In the genomic region with DNA sequence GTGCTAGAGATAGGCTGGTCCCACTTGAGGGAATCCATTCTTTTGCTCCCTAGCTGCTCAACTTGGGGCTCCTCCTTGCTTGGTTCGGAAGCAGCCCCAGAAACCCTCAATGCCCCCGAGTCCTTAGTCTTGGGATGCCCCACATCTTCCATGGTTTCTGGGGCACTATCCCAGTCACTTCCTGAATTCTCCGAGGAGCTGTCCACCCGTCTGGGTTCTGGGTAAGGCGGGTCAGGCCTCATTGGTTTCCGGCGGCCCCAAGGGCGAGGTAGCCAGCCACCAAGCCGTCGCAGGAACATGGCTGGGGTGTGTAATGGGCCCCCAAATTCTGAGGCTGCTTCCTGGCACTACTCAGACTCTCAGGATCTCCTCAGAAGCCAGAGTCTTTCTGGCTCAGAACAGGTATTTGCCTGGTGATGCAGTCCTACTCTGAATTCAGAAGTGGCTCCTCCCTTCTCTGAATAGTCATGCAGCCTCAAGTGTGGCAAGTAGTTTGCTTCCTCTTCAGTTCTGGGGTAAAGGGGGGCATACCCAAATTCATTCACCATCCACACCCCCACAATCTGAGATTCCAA, we compare ENCODE assay signal across 1 cellular context.
TF ChIP-seq lines count a peak whose summit lies in the region.

No MANE protein-coding gene starts in this region.

TF ChIP-seq in K562, 482 proteins besides CTCF, POLR2A, EP300 and RAD21 (continues in another document):
- TF ChIP-seq ZBTB7A (IDR thresholded peaks at IDR 0.05; ENCODE audit: borderline replicate concordance, control insufficient read depth, low read depth, low read length) (peak; percentile 9; the same call in 1 of the 2 replicates), TOE1 (IDR thresholded peaks at IDR 0.05; ENCODE audit: borderline replicate concordance) (no peak), TOE1 (CRISPR knock-in tag; IDR thresholded peaks at IDR 0.05; ENCODE audit: borderline replicate concordance, low read depth) (0 out of 2 replicates have a peak, but pooled peaks have one; percentile 17), SMARCE1 (IDR thresholded peaks at IDR 0.05) (peak; percentile 41; the same call in 1 of the 2 replicates), ILF3 (IDR thresholded peaks at IDR 0.05; ENCODE audit: borderline replicate concordance) (no peak), ELF2 (CRISPR knock-in tag; IDR thresholded peaks at IDR 0.05) (peak; percentile 87), HNRNPL (IDR thresholded peaks at IDR 0.05; ENCODE audit: low read depth, low read length) (no peak), CBX2 (IDR thresholded peaks at IDR 0.05; ENCODE audit: insufficient read depth, low read length, poor library complexity, severe bottlenecking) (no peak), SMARCA4 (IDR thresholded peaks at IDR 0.05) (peak; percentile 12; the same call in 1 of the 2 replicates), TAF1 (IDR thresholded peaks at IDR 0.05; ENCODE audit: control insufficient read depth, extremely low read depth, insufficient read depth, low read length, severe bottlenecking) (peak; percentile 19), HDAC2 (IDR thresholded peaks at IDR 0.05) (peak; percentile 71), SMARCC2 (IDR thresholded peaks at IDR 0.05; ENCODE audit: low read depth) (0 out of 2 replicates have a peak, but pooled peaks have one; percentile 36), BRCA1 (IDR thresholded peaks at IDR 0.05) (no peak), BRCA1 (CRISPR knock-in tag; IDR thresholded peaks at IDR 0.05) (no peak), CREB1 (IDR thresholded peaks at IDR 0.05) (no peak), CREB1 (CRISPR knock-in tag; IDR thresholded peaks at IDR 0.05) (peak; percentile 33; the same call in 1 of the 2 replicates), RBM25 (IDR thresholded peaks at IDR 0.05; ENCODE audit: low read depth, low read length, severe bottlenecking) (no peak), SRSF7 (optimal IDR thresholded peaks at IDR 0.05; ENCODE audit: low read depth, low read length) (no peak), ZNF354B (CRISPR knock-in tag; IDR thresholded peaks at IDR 0.05) (no peak), YY1 (IDR thresholded peaks at IDR 0.05; ENCODE audit: borderline replicate concordance in 1 of 3, control insufficient read depth in 1 of 3, extremely low read depth in 1 of 3, insufficient read depth in 3 of 3, insufficient read length in 1 of 3, insufficient replicate concordance in 2 of 3, low read depth in 1 of 3, low read length in 2 of 3) (peak in 1 of 3 experiments; percentile 12), SMAD4 (CRISPR knock-in tag; conservative IDR thresholded peaks at IDR 0.05) (peak; percentile 58), TEAD1 (CRISPR knock-in tag; IDR thresholded peaks at IDR 0.05) (peak in 1 of 2 experiments; percentile 7; a peak in 1 of 4 replicates), ZNF57 (CRISPR knock-in tag; IDR thresholded peaks at IDR 0.05) (no peak), ARID1B (IDR thresholded peaks at IDR 0.05) (no peak), NCOA1 (IDR thresholded peaks at IDR 0.05; ENCODE audit: low read depth) (peak; percentile 35; the same call in 1 of the 2 replicates), KHSRP (IDR thresholded peaks at IDR 0.05) (no peak), ZNF253 (CRISPR knock-in tag; conservative IDR thresholded peaks at IDR 0.05) (no peak), ZSCAN32 (CRISPR knock-in tag; IDR thresholded peaks at IDR 0.05) (no peak), HEY1 (CRISPR knock-in tag; IDR thresholded peaks at IDR 0.05; ENCODE audit: borderline replicate concordance) (no peak), RBM39 (optimal IDR thresholded peaks at IDR 0.05; ENCODE audit: low read depth, low read length) (no peak)
- TF ChIP-seq, protein P1, sequence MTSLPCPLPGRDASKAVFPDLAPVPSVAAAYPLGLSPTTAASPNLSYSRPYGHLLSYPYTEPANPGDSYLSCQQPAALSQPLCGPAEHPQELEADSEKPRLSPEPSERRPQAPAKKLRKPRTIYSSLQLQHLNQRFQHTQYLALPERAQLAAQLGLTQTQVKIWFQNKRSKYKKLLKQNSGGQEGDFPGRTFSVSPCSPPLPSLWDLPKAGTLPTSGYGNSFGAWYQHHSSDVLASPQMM (CRISPR knock-in tag; IDR thresholded peaks at IDR 0.05), result no peak
- TF ChIP-seq, protein P2, sequence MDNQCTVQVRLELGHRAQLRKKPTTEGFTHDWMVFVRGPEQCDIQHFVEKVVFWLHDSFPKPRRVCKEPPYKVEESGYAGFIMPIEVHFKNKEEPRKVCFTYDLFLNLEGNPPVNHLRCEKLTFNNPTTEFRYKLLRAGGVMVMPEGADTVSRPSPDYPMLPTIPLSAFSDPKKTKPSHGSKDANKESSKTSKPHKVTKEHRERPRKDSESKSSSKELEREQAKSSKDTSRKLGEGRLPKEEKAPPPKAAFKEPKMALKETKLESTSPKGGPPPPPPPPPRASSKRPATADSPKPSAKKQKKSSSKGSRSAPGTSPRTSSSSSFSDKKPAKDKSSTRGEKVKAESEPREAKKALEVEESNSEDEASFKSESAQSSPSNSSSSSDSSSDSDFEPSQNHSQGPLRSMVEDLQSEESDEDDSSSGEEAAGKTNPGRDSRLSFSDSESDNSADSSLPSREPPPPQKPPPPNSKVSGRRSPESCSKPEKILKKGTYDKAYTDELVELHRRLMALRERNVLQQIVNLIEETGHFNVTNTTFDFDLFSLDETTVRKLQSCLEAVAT (IDR thresholded peaks at IDR 0.05), result no peak
- TF ChIP-seq, protein P3, sequence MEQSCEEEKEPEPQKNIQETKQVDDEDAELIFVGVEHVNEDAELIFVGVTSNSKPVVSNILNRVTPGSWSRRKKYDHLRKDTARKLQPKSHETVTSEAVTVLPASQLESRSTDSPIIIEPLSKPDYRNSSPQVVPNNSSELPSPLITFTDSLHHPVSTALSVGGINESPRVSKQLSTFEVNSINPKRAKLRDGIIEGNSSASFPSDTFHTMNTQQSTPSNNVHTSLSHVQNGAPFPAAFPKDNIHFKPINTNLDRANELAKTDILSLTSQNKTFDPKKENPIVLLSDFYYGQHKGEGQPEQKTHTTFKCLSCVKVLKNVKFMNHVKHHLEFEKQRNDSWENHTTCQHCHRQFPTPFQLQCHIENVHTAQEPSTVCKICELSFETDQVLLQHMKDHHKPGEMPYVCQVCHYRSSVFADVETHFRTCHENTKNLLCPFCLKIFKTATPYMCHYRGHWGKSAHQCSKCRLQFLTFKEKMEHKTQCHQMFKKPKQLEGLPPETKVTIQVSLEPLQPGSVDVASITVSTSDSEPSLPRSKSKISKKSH (CRISPR knock-in tag; IDR thresholded peaks at IDR 0.05), result no peak
- TF ChIP-seq, protein P4, sequence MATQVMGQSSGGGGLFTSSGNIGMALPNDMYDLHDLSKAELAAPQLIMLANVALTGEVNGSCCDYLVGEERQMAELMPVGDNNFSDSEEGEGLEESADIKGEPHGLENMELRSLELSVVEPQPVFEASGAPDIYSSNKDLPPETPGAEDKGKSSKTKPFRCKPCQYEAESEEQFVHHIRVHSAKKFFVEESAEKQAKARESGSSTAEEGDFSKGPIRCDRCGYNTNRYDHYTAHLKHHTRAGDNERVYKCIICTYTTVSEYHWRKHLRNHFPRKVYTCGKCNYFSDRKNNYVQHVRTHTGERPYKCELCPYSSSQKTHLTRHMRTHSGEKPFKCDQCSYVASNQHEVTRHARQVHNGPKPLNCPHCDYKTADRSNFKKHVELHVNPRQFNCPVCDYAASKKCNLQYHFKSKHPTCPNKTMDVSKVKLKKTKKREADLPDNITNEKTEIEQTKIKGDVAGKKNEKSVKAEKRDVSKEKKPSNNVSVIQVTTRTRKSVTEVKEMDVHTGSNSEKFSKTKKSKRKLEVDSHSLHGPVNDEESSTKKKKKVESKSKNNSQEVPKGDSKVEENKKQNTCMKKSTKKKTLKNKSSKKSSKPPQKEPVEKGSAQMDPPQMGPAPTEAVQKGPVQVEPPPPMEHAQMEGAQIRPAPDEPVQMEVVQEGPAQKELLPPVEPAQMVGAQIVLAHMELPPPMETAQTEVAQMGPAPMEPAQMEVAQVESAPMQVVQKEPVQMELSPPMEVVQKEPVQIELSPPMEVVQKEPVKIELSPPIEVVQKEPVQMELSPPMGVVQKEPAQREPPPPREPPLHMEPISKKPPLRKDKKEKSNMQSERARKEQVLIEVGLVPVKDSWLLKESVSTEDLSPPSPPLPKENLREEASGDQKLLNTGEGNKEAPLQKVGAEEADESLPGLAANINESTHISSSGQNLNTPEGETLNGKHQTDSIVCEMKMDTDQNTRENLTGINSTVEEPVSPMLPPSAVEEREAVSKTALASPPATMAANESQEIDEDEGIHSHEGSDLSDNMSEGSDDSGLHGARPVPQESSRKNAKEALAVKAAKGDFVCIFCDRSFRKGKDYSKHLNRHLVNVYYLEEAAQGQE (CRISPR knock-in tag; IDR thresholded peaks at IDR 0.05; ENCODE audit: low read depth), result peak; percentile 97
- TF ChIP-seq, protein P5, sequence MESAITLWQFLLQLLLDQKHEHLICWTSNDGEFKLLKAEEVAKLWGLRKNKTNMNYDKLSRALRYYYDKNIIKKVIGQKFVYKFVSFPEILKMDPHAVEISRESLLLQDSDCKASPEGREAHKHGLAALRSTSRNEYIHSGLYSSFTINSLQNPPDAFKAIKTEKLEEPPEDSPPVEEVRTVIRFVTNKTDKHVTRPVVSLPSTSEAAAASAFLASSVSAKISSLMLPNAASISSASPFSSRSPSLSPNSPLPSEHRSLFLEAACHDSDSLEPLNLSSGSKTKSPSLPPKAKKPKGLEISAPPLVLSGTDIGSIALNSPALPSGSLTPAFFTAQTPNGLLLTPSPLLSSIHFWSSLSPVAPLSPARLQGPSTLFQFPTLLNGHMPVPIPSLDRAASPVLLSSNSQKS (CRISPR knock-in tag; IDR thresholded peaks at IDR 0.05), result no peak
- TF ChIP-seq, protein P6, sequence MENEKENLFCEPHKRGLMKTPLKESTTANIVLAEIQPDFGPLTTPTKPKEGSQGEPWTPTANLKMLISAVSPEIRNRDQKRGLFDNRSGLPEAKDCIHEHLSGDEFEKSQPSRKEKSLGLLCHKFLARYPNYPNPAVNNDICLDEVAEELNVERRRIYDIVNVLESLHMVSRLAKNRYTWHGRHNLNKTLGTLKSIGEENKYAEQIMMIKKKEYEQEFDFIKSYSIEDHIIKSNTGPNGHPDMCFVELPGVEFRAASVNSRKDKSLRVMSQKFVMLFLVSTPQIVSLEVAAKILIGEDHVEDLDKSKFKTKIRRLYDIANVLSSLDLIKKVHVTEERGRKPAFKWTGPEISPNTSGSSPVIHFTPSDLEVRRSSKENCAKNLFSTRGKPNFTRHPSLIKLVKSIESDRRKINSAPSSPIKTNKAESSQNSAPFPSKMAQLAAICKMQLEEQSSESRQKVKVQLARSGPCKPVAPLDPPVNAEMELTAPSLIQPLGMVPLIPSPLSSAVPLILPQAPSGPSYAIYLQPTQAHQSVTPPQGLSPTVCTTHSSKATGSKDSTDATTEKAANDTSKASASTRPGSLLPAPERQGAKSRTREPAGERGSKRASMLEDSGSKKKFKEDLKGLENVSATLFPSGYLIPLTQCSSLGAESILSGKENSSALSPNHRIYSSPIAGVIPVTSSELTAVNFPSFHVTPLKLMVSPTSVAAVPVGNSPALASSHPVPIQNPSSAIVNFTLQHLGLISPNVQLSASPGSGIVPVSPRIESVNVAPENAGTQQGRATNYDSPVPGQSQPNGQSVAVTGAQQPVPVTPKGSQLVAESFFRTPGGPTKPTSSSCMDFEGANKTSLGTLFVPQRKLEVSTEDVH (IDR thresholded peaks at IDR 0.05; ENCODE audit: low read depth, partially characterized antibody), result peak; percentile 31
- TF ChIP-seq, protein P7, sequence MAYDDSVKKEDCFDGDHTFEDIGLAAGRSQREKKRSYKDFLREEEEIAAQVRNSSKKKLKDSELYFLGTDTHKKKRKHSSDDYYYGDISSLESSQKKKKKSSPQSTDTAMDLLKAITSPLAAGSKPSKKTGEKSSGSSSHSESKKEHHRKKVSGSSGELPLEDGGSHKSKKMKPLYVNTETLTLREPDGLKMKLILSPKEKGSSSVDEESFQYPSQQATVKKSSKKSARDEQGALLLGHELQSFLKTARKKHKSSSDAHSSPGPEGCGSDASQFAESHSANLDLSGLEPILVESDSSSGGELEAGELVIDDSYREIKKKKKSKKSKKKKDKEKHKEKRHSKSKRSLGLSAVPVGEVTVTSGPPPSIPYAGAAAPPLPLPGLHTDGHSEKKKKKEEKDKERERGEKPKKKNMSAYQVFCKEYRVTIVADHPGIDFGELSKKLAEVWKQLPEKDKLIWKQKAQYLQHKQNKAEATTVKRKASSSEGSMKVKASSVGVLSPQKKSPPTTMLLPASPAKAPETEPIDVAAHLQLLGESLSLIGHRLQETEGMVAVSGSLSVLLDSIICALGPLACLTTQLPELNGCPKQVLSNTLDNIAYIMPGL (CRISPR knock-in tag; IDR thresholded peaks at IDR 0.05), result 0 out of 2 replicates have a peak, but pooled peaks have one; percentile 65
- TF ChIP-seq, protein P8, sequence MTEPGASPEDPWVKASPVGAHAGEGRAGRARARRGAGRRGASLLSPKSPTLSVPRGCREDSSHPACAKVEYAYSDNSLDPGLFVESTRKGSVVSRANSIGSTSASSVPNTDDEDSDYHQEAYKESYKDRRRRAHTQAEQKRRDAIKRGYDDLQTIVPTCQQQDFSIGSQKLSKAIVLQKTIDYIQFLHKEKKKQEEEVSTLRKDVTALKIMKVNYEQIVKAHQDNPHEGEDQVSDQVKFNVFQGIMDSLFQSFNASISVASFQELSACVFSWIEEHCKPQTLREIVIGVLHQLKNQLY (CRISPR knock-in tag; conservative IDR thresholded peaks at IDR 0.05), result 0 out of 4 replicates have a peak, but pooled peaks of 1 of the 2 experiments have one; percentile 34
- TF ChIP-seq, protein P9, sequence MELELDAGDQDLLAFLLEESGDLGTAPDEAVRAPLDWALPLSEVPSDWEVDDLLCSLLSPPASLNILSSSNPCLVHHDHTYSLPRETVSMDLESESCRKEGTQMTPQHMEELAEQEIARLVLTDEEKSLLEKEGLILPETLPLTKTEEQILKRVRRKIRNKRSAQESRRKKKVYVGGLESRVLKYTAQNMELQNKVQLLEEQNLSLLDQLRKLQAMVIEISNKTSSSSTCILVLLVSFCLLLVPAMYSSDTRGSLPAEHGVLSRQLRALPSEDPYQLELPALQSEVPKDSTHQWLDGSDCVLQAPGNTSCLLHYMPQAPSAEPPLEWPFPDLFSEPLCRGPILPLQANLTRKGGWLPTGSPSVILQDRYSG (tag; conservative IDR thresholded peaks at IDR 0.05; ENCODE audit: low read depth), result 0 out of 2 replicates have a peak, but pooled peaks have one; percentile 42
- TF ChIP-seq, protein P10, sequence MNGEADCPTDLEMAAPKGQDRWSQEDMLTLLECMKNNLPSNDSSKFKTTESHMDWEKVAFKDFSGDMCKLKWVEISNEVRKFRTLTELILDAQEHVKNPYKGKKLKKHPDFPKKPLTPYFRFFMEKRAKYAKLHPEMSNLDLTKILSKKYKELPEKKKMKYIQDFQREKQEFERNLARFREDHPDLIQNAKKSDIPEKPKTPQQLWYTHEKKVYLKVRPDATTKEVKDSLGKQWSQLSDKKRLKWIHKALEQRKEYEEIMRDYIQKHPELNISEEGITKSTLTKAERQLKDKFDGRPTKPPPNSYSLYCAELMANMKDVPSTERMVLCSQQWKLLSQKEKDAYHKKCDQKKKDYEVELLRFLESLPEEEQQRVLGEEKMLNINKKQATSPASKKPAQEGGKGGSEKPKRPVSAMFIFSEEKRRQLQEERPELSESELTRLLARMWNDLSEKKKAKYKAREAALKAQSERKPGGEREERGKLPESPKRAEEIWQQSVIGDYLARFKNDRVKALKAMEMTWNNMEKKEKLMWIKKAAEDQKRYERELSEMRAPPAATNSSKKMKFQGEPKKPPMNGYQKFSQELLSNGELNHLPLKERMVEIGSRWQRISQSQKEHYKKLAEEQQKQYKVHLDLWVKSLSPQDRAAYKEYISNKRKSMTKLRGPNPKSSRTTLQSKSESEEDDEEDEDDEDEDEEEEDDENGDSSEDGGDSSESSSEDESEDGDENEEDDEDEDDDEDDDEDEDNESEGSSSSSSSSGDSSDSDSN (IDR thresholded peaks at IDR 0.05; ENCODE audit: borderline replicate concordance in 1 of 2, low read depth in 2 of 2, low read length in 2 of 2), result peak; percentile 33 to 72; a peak in 1 of 4 replicates
- TF ChIP-seq, protein P11, sequence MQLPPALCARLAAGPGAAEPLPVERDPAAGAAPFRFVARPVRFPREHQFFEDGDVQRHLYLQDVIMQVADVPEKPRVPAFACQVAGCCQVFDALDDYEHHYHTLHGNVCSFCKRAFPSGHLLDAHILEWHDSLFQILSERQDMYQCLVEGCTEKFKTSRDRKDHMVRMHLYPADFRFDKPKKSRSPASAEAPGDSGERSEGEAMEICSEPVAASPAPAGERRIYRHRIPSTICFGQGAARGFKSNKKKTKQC (CRISPR knock-in tag; IDR thresholded peaks at IDR 0.05), result no peak
